ENCODE assay signal across 8 cellular contexts in the genomic region with DNA sequence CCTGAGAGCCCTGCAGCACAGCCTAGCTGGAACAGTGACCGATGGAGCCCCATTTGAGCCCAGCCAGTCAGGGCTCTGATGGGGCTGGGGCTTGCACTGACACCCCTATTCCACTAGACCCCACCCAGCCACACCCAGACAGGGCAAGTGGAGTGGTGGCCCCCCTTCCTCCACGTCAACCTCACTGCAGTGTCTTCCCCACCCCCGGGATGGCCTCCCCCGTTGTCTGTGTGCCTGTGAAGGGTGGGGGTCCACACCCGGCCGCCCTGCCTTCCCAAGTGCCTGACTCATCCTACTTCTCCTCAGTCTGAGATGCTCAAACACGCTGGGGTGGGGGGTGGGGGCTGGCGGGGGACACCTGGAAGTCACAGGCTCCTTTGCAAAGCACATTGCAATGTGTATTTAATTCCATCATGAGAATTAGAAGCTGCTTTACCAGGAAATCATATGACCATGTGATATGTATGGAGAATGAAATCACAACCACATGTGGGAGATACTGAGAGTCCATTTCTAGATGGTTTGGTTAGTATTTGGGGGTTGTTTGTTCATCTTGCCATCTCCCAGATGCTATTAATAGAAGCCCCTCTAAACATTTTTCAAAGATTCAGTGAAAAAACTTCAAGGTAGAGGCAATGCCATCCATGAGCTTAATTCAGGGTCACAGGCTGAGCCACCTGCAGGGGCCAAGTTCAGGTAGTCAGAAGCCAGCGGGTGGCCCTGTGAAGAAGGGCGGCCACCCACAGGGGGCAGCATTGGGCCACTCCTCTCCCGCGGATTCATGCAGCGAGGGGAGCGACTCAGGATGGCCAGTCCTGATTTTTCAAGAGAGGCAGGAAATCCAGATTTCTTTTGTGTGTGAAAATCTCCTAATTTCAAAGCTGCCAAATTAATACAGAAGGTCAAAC. TPM values are rescaled to one million over a fixed set of nuclear protein-coding genes. Genes with fewer than 3 reads are reported as not detected.
A peak's percentile ranks its signal among the peaks of the same experiment; 100 is the strongest.
DNase-seq lines count a peak whose midpoint lies in the region; ATAC-seq, FAIRE-seq and TF ChIP-seq lines count a peak whose summit lies in the region.

No MANE protein-coding gene starts in this region.

- ATAC-seq in GM19455 (IDR thresholded peaks at IDR 0.05; ENCODE audit: unreplicated experiment) (peak; percentile 57), mucosa of descending colon (peak; percentile 86), HG02840 (IDR thresholded peaks at IDR 0.05; ENCODE audit: low FRiP score, unreplicated experiment) (no peak)
- ATAC-seq in activated CD8-positive, alpha-beta T cell treated with anti-CD3 and anti-CD28 coated beads for 36 hours, result peak; percentile 96
- peak; percentile 65 for ATAC-seq in stimulated activated naive CD8-positive, alpha-beta T cell treated with anti-CD3 and anti-CD28 coated beads, Interleukin-15, amount 100 ng/mL, for 72 hours

- H3K9me3 Mint-ChIP-seq in activated CD8-positive, alpha-beta T cell treated with anti-CD3 and anti-CD28 coated beads for 36 hours, result no peaks in the 10 kb centered on the region
- no peaks in the 10 kb centered on the region for H3K9me3 Mint-ChIP-seq in stimulated activated naive CD8-positive, alpha-beta T cell treated with anti-CD3 and anti-CD28 coated beads, Interleukin-15, amount 100 ng/mL, for 72 hours

- no peaks in the 10 kb centered on the region for H3K9me1 ChIP-seq in endothelial cell of umbilical vein (replicated peaks; ENCODE audit: control insufficient read depth, extremely low read depth, insufficient read depth, low read length)

- H3K27ac ChIP-seq in endothelial cell of umbilical vein (ENCODE audit: insufficient read depth, low read depth, low read length), result no peak overlapping the region

- CTCF ChIA-PET in BJ (lab: Yijun Ruan, JAX), result interaction anchor here (0.8 to 4.5 kb wide), 21 partner anchors 8 to 72 kb away, joined by 3 to 31 read pairs (median 5); a partner anchor contains a TSS
- CTCF ChIA-PET in activated CD8-positive, alpha-beta T cell treated with anti-CD3 and anti-CD28 coated beads for 36 hours (lab: Charles Lee), result interaction anchor here (0.7 to 4.3 kb wide), 30 partner anchors 9 to 84 kb away, joined by 3 to 46 read pairs (median 4); a partner anchor contains a TSS
- CTCF ChIA-PET in endothelial cell of umbilical vein (lab: Charles Lee), result interaction anchor here (1.0 to 7.0 kb wide), 8 partner anchors 11 to 85 kb away, joined by 3 to 115 read pairs (median 6); no protein-coding TSS in a partner anchor

- no TSS peak for BruUV-seq in endothelial cell of umbilical vein (replicated peaks; lab: Mats Ljungman, UMichigan)

- no peak for TF ChIP-seq POLR2A in endothelial cell of umbilical vein (IDR thresholded peaks at IDR 0.05; ENCODE audit: low read depth, low read length)

- dilution Hi-C loops in endothelial cell of umbilical vein (cut with MboI; ENCODE audit: extremely low pct_ligation_motif_present, low sequenced_read_pairs), result no loop called here

- H3K4me2 ChIP-seq in endothelial cell of umbilical vein (ENCODE audit: insufficient read depth, low read length), result no peak overlapping the region

- intact Hi-C loops in activated CD8-positive, alpha-beta T cell treated with anti-CD3 and anti-CD28 coated beads for 36 hours (cut with micrococcal nuclease), result loop anchor here (5.0 kb wide), 1 partner anchor 56 kb away; no protein-coding TSS in a partner anchor
- intact Hi-C loops in endothelial cell of umbilical vein (cut with micrococcal nuclease), result loop anchor here (1.0 to 2.0 kb wide), 6 partner anchors 17 to 166 kb away; a partner anchor contains a TSS
- intact Hi-C loops in mucosa of descending colon (cut with DNase I, micrococcal nuclease), result loop anchor here in 1 of 2 donors (2.0 kb wide), 1 partner anchor 55 kb away; no protein-coding TSS in a partner anchor

- no peaks in the 10 kb centered on the region for H3K27me3 Mint-ChIP-seq in activated CD8-positive, alpha-beta T cell treated with anti-CD3 and anti-CD28 coated beads for 36 hours
- peaks cover 7% of the 10 kb centered on the region for H3K27me3 Mint-ChIP-seq in stimulated activated naive CD8-positive, alpha-beta T cell treated with anti-CD3 and anti-CD28 coated beads, Interleukin-15, amount 100 ng/mL, for 72 hours

- H3K36me3 ChIP-seq in BJ (ENCODE audit: control insufficient read depth, insufficient read depth, low read length), result peaks cover 36% of the 10 kb centered on the region
- H3K36me3 ChIP-seq in endothelial cell of umbilical vein (ENCODE audit: control insufficient read depth in 2 of 2, extremely low read depth in 1 of 2, insufficient read depth in 2 of 2, low read length in 2 of 2), result no peaks in the 10 kb centered on the region
- H3K36me3 ChIP-seq in mucosa of descending colon (ENCODE audit: low read depth), result no peaks in the 10 kb centered on the region

- no peaks in the 10 kb centered on the region for H3K4me1 ChIP-seq in endothelial cell of umbilical vein (ENCODE audit: control insufficient read depth, extremely low read depth, insufficient read depth, low read length)
- no peaks in the 10 kb centered on the region for H3K4me1 ChIP-seq in mucosa of descending colon (ENCODE audit: low read depth)

- peak; percentile 85 for FAIRE-seq in endothelial cell of umbilical vein (lab: Jason Lieb, UNC)

- H3K27me3 ChIP-seq in BJ (ENCODE audit: control insufficient read depth, insufficient read depth, low read length) (no peaks in the 10 kb centered on the region), endothelial cell of umbilical vein (ENCODE audit: control insufficient read depth in 2 of 2, insufficient read depth in 2 of 2, low read length in 2 of 2) (peaks cover 0 to 2% of the 10 kb centered on the region in 2 experiments)

- TF ChIP-seq CTCF in BJ (IDR thresholded peaks at IDR 0.05; ENCODE audit: insufficient read depth, low read depth, low read length) (peak; percentile 93), endothelial cell of umbilical vein (IDR thresholded peaks at IDR 0.05; ENCODE audit: extremely low read depth in 1 of 2, insufficient read depth in 1 of 2, low read depth in 1 of 2, low read length in 2 of 2) (peak; percentile 80 to 91), mucosa of descending colon (IDR thresholded peaks at IDR 0.05) (peak; percentile 84)
- TF ChIP-seq CTCF in activated CD8-positive, alpha-beta T cell treated with anti-CD3 and anti-CD28 coated beads for 36 hours (IDR thresholded peaks at IDR 0.05), result peak; percentile 75

- peaks cover 2% of the 10 kb centered on the region for H3K4me1 Mint-ChIP-seq in activated CD8-positive, alpha-beta T cell treated with anti-CD3 and anti-CD28 coated beads for 36 hours (ENCODE audit: low read depth)
- H3K4me1 Mint-ChIP-seq in stimulated activated naive CD8-positive, alpha-beta T cell treated with anti-CD3 and anti-CD28 coated beads, Interleukin-15, amount 100 ng/mL, for 72 hours, result peaks cover 7% of the 10 kb centered on the region

- H3K9me3 ChIP-seq in endothelial cell of umbilical vein (replicated peaks; ENCODE audit: control insufficient read depth, insufficient read depth, low read length) (no peaks in the 10 kb centered on the region), mucosa of descending colon (no peaks in the 10 kb centered on the region)

- H3K4me3 ChIP-seq in BJ (ENCODE audit: low read depth, low read length) (no peak overlapping the region), endothelial cell of umbilical vein (replicated peaks in 1 of 3; ENCODE audit: insufficient read depth in 1 of 3, low read depth in 1 of 3, low read length in 3 of 3) (no peak overlapping the region), mucosa of descending colon (no peak overlapping the region)

- no peaks in the 10 kb centered on the region for H3K36me3 Mint-ChIP-seq in activated CD8-positive, alpha-beta T cell treated with anti-CD3 and anti-CD28 coated beads for 36 hours (ENCODE audit: low read depth)

- H4K20me1 ChIP-seq in endothelial cell of umbilical vein (replicated peaks; ENCODE audit: control insufficient read depth, extremely low read depth, insufficient read depth, low read length), result no peaks in the 10 kb centered on the region

- H2AFZ ChIP-seq in endothelial cell of umbilical vein (ENCODE audit: low read depth, low read length), result no peak overlapping the region

- H3K79me2 ChIP-seq in endothelial cell of umbilical vein (ENCODE audit: control insufficient read depth, insufficient read depth, low read length), result no peaks in the 10 kb centered on the region

- no peak overlapping the region for H3K27ac Mint-ChIP-seq in activated CD8-positive, alpha-beta T cell treated with anti-CD3 and anti-CD28 coated beads for 36 hours
- no peak overlapping the region for H3K27ac Mint-ChIP-seq in stimulated activated naive CD8-positive, alpha-beta T cell treated with anti-CD3 and anti-CD28 coated beads, Interleukin-15, amount 100 ng/mL, for 72 hours

- DNase-seq in BJ (ENCODE audit: low read depth) (no peak), NCI-H460 (ENCODE audit: extremely low read depth, low read depth) (peak; percentile 44), endothelial cell of umbilical vein (ENCODE audit: low read depth, low spot score) (peak; percentile 45), mucosa of descending colon (peak; percentile 60 to 88 (median 85))
- peak; percentile 84 for DNase-seq in activated CD8-positive, alpha-beta T cell treated with anti-CD3 and anti-CD28 coated beads for 36 hours
- peak; percentile 60 to 64 for DNase-seq in stimulated activated naive CD8-positive, alpha-beta T cell treated with anti-CD3 and anti-CD28 coated beads, Interleukin-15, amount 100 ng/mL, for 72 hours

- no peak overlapping the region for H3K4me3 Mint-ChIP-seq in activated CD8-positive, alpha-beta T cell treated with anti-CD3 and anti-CD28 coated beads for 36 hours
- peak overlapping the region in 1 of 2 donors; percentile 26 for H3K4me3 Mint-ChIP-seq in stimulated activated naive CD8-positive, alpha-beta T cell treated with anti-CD3 and anti-CD28 coated beads, Interleukin-15, amount 100 ng/mL, for 72 hours

- POLR2A ChIA-PET in BJ (lab: Charles Lee) (no interaction called here), endothelial cell of umbilical vein (lab: Charles Lee) (no interaction called here)
- POLR2A ChIA-PET in activated CD8-positive, alpha-beta T cell treated with anti-CD3 and anti-CD28 coated beads for 36 hours (lab: Charles Lee), result interaction anchor here (1.2 kb wide), 1 partner anchor 23 kb away, joined by 3 read pairs; no protein-coding TSS in a partner anchor

- H3K9ac ChIP-seq in endothelial cell of umbilical vein (replicated peaks; ENCODE audit: extremely low read depth, insufficient read depth, low read length), result no peak overlapping the region

RNA-seq across cellular contexts. Expression of a gene that starts 22.7 kb away (rescaled TPM):
- polyA plus RNA-seq in BJ (2011; rRNA removed) (123 and 171 TPM in 2 replicates), endothelial cell of umbilical vein (104 and 126 TPM in 2 replicates)
- 83.3 and 128 TPM in 2 replicates for polyA minus RNA-seq in BJ (2011; rRNA and poly(A)+ RNA removed)
- 36.8 and 40.2 TPM in 2 replicates for total RNA-seq in NCI-H460 (2014; rRNA removed; shearing (Covaris generic))
- polyA plus RNA-seq in NCI-H460 (2014; cell fraction: nucleus; rRNA removed), result 68.7 and 93.4 TPM in 2 replicates
- total RNA-seq in activated CD8-positive, alpha-beta T cell treated with anti-CD3 and anti-CD28 coated beads for 36 hours, result 10 to 100 TPM; 32.4 to 34.2 TPM
- total RNA-seq in endothelial cell of umbilical vein (34.1 and 39.1 TPM in 2 replicates), mucosa of descending colon (10 to 100 TPM; 33.6 to 52.6 (median 43.6) TPM)
- polyA plus RNA-seq in endothelial cell of umbilical vein (2011; cell fraction: cytosol; rRNA removed), result 56.3 and 59.4 TPM in 2 replicates
- 114 and 130 TPM in 2 replicates for polyA plus RNA-seq in endothelial cell of umbilical vein (2011; cell fraction: nucleus; rRNA removed)
- polyA plus RNA-seq in endothelial cell of umbilical vein (2012), result 45.4 and 47.2 TPM in 2 replicates
- 68.7 and 80.4 TPM in 2 replicates for polyA minus RNA-seq in endothelial cell of umbilical vein
- 21.7 TPM for polyA minus RNA-seq in endothelial cell of umbilical vein (2011; cell fraction: cytosol; rRNA and poly(A)+ RNA removed)
- 17.2 and 32.6 TPM in 2 replicates for polyA minus RNA-seq in endothelial cell of umbilical vein (2011; cell fraction: nucleus; rRNA and poly(A)+ RNA removed)

RNA-seq across cellular contexts. Expression of a gene that starts 38.3 kb away (rescaled TPM):
- polyA plus RNA-seq in BJ (2011; rRNA removed) (0.04 and 0.09 TPM in 2 replicates), endothelial cell of umbilical vein (not detected in 2 replicates)
- polyA minus RNA-seq in BJ (2011; rRNA and poly(A)+ RNA removed), result 0.09 TPM in 1 of 2 replicates, not detected in the other
- total RNA-seq in NCI-H460 (2014; rRNA removed; shearing (Covaris generic)), result 0.17 and 0.43 TPM in 2 replicates
- not detected in 2 replicates for polyA plus RNA-seq in NCI-H460 (2014; cell fraction: nucleus; rRNA removed)
- total RNA-seq in activated CD8-positive, alpha-beta T cell treated with anti-CD3 and anti-CD28 coated beads for 36 hours, result not detected
- total RNA-seq in endothelial cell of umbilical vein (not detected in 2 replicates), mucosa of descending colon (under 1 TPM in 1 of 3 donors, not detected in 2; 0.09 TPM)
- polyA plus RNA-seq in endothelial cell of umbilical vein (2011; cell fraction: cytosol; rRNA removed), result not detected in 2 replicates
- polyA plus RNA-seq in endothelial cell of umbilical vein (2011; cell fraction: nucleus; rRNA removed), result 0.05 TPM in 1 of 2 replicates, not detected in the other
- polyA plus RNA-seq in endothelial cell of umbilical vein (2012), result not detected in 2 replicates
- polyA minus RNA-seq in endothelial cell of umbilical vein, result 0.08 and 0.83 TPM in 2 replicates
- not detected for polyA minus RNA-seq in endothelial cell of umbilical vein (2011; cell fraction: cytosol; rRNA and poly(A)+ RNA removed)
- 0.14 TPM in 1 of 2 replicates, not detected in the other for polyA minus RNA-seq in endothelial cell of umbilical vein (2011; cell fraction: nucleus; rRNA and poly(A)+ RNA removed)

RNA-seq across cellular contexts. Expression of a gene that starts 41.3 kb away (rescaled TPM):
- polyA plus RNA-seq in BJ (2011; rRNA removed) (47.0 and 69.9 TPM in 2 replicates), endothelial cell of umbilical vein (3.5 TPM in 2 replicates)
- polyA minus RNA-seq in BJ (2011; rRNA and poly(A)+ RNA removed), result 21.9 and 45.9 TPM in 2 replicates
- total RNA-seq in NCI-H460 (2014; rRNA removed; shearing (Covaris generic)), result 0.29 and 0.99 TPM in 2 replicates
- polyA plus RNA-seq in NCI-H460 (2014; cell fraction: nucleus; rRNA removed), result 1.4 and 7.4 TPM in 2 replicates
- total RNA-seq in activated CD8-positive, alpha-beta T cell treated with anti-CD3 and anti-CD28 coated beads for 36 hours, result 1 to 10 TPM; 2.1 to 2.3 TPM
- total RNA-seq in endothelial cell of umbilical vein (0.21 and 0.84 TPM in 2 replicates), mucosa of descending colon (100 to 1,000 TPM in 1 of 3 donors, 10 to 100 TPM in 1, 1 to 10 TPM in 1; 7.9 to 242 (median 22.2) TPM)
- polyA plus RNA-seq in endothelial cell of umbilical vein (2011; cell fraction: cytosol; rRNA removed), result 0.94 and 2.1 TPM in 2 replicates
- 18.2 and 18.7 TPM in 2 replicates for polyA plus RNA-seq in endothelial cell of umbilical vein (2011; cell fraction: nucleus; rRNA removed)
- 1.0 and 2.6 TPM in 2 replicates for polyA plus RNA-seq in endothelial cell of umbilical vein (2012)
- polyA minus RNA-seq in endothelial cell of umbilical vein, result 3.6 and 5.6 TPM in 2 replicates
- polyA minus RNA-seq in endothelial cell of umbilical vein (2011; cell fraction: cytosol; rRNA and poly(A)+ RNA removed), result 1.7 TPM
- polyA minus RNA-seq in endothelial cell of umbilical vein (2011; cell fraction: nucleus; rRNA and poly(A)+ RNA removed), result 4.4 and 11.4 TPM in 2 replicates

RNA-seq across cellular contexts. Expression of a gene that starts 57.8 kb away (rescaled TPM):
- polyA plus RNA-seq in BJ (2011; rRNA removed) (5.4 and 7.0 TPM in 2 replicates), endothelial cell of umbilical vein (not detected in 2 replicates)
- 9.1 and 19.6 TPM in 2 replicates for polyA minus RNA-seq in BJ (2011; rRNA and poly(A)+ RNA removed)
- total RNA-seq in NCI-H460 (2014; rRNA removed; shearing (Covaris generic)), result 0.38 and 0.50 TPM in 2 replicates
- 1.2 and 2.0 TPM in 2 replicates for polyA plus RNA-seq in NCI-H460 (2014; cell fraction: nucleus; rRNA removed)
- total RNA-seq in activated CD8-positive, alpha-beta T cell treated with anti-CD3 and anti-CD28 coated beads for 36 hours, result not detected
- total RNA-seq in endothelial cell of umbilical vein (not detected in 2 replicates), mucosa of descending colon (1,000 to 10,000 TPM in 1 of 3 donors, 100 to 1,000 TPM in 1, 10 to 100 TPM in 1; 65.4 to 4,715 (median 359) TPM)
- not detected in 2 replicates for polyA plus RNA-seq in endothelial cell of umbilical vein (2011; cell fraction: cytosol; rRNA removed)
- not detected in 2 replicates for polyA plus RNA-seq in endothelial cell of umbilical vein (2011; cell fraction: nucleus; rRNA removed)
- polyA plus RNA-seq in endothelial cell of umbilical vein (2012), result not detected in 2 replicates
- 1.7 TPM in 1 of 2 replicates, not detected in the other for polyA minus RNA-seq in endothelial cell of umbilical vein
- 1.1 TPM for polyA minus RNA-seq in endothelial cell of umbilical vein (2011; cell fraction: cytosol; rRNA and poly(A)+ RNA removed)
- polyA minus RNA-seq in endothelial cell of umbilical vein (2011; cell fraction: nucleus; rRNA and poly(A)+ RNA removed), result not detected in 2 replicates
